Comparison of ENCODE assay signal across 16 cellular contexts in the genomic region with DNA sequence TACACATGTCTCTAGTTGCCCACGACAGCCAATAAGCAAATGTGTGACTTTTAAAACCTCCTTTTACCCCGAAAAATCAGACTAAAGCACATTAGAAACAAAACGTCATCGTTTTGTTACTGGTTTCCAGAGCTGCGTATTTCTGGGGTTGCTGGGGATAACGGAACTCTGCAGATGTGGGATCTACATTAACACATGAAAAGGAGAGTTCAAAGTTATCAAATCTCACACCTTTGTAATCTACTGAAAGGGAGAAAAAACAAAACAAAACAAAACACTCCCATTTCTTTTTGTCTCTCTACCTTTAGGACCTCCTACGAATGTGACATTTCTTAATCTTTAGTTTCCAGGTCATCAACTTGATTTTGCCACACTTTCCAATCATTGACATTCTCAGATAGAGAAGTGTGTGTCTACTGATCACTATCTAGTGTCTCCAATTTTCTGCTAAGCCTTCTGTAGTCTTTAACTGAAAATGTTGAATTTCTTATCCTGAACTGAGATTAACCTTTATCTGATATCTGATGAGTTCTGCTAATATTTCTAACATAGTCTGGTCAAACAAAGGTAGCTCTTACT.
DNase-seq lines count a peak whose midpoint lies in the region; ATAC-seq, FAIRE-seq and TF ChIP-seq lines count a peak whose summit lies in the region.
"Had no signal": no experiment of that assay in that cellular context is flagged by ENCODE, and none has a peak within 500 bp of the region (broad histone marks: within the 10 kb centered on the region; RNA-seq: fewer than 3 reads in every experiment).

No MANE protein-coding gene starts in this region.

- peak; percentile 49 for ATAC-seq in stimulated activated naive CD8-positive, alpha-beta T cell treated with anti-CD3 and anti-CD28 coated beads, Interleukin-15, Interleukin-2, amounts not matched to agents 100 U/mL and 50 U/mL, for 24 hours
- ATAC-seq in stimulated activated naive CD8-positive, alpha-beta T cell treated with anti-CD3 and anti-CD28 coated beads, Interleukin-15, amount 100 ng/mL, for 72 hours: no peak
- peak in 2 of 3 donors; percentile 15 to 37 for ATAC-seq in natural killer cell
- no peak for ATAC-seq in GM18867 (IDR thresholded peaks at IDR 0.05; ENCODE audit: unreplicated experiment)

- no peaks in the 10 kb centered on the region for H3K27me3 Mint-ChIP-seq in stimulated activated naive CD8-positive, alpha-beta T cell treated with anti-CD3 and anti-CD28 coated beads, Interleukin-15, amount 100 ng/mL, for 72 hours
- H3K27me3 Mint-ChIP-seq in natural killer cell (ENCODE audit: low read depth in 2 of 2): no peaks in the 10 kb centered on the region
- H3K27me3 Mint-ChIP-seq in Caco-2 (ENCODE audit: insufficient read depth, unreplicated experiment): no peaks in the 10 kb centered on the region

- peak overlapping the region in 1 of 2 donors; percentile 15 for H3K27ac Mint-ChIP-seq in stimulated activated naive CD8-positive, alpha-beta T cell treated with anti-CD3 and anti-CD28 coated beads, Interleukin-15, amount 100 ng/mL, for 72 hours
- H3K27ac Mint-ChIP-seq in natural killer cell: peak overlapping the region; percentile 92 to 93
- H3K27ac Mint-ChIP-seq in Caco-2 (ENCODE audit: unreplicated experiment): no peak overlapping the region

- no peaks in the 10 kb centered on the region for H3K27me3 ChIP-seq in MG63
- H3K27me3 ChIP-seq in Caco-2 (replicated peaks; ENCODE audit: control insufficient read depth, insufficient read depth, low read length): no peaks in the 10 kb centered on the region
- H3K27me3 ChIP-seq: BLaER1 treated with 17β-estradiol and CSF1 and Interleukin-3, amounts not matched to agents 10 nM and 100 nM had no signal

- BruUV-seq in Caco-2 (replicated peaks; lab: Mats Ljungman, UMichigan): no TSS peak

- H3K4me1 ChIP-seq in Caco-2: peaks cover 34% of the 10 kb centered on the region

- TF ChIP-seq POLR2A in GM12891 (IDR thresholded peaks at IDR 0.05; ENCODE audit: low read depth, low read length): no peak

- peaks cover 48% of the 10 kb centered on the region for H3K4me1 Mint-ChIP-seq in stimulated activated naive CD8-positive, alpha-beta T cell treated with anti-CD3 and anti-CD28 coated beads, Interleukin-15, amount 100 ng/mL, for 72 hours
- H3K4me1 Mint-ChIP-seq in natural killer cell (peaks cover 59% of the 10 kb centered on the region in 2 donors), Caco-2 (ENCODE audit: low read depth, unreplicated experiment) (peaks cover 13% of the 10 kb centered on the region)

- H3K36me3 ChIP-seq in MG63: peaks cover 5% of the 10 kb centered on the region
- H3K36me3 ChIP-seq in Caco-2 (ENCODE audit: control insufficient read depth, insufficient read depth, low read length): no peaks in the 10 kb centered on the region

- no peak for FAIRE-seq in GM12891 (lab: Jason Lieb, UNC)
- FAIRE-seq: HTR-8/SVneo had no signal

- peak overlapping the region in 1 of 2 donors; percentile 14 for H3K4me3 Mint-ChIP-seq in stimulated activated naive CD8-positive, alpha-beta T cell treated with anti-CD3 and anti-CD28 coated beads, Interleukin-15, amount 100 ng/mL, for 72 hours
- H3K4me3 Mint-ChIP-seq in natural killer cell: peak overlapping the region; percentile 80
- no peak overlapping the region for H3K4me3 Mint-ChIP-seq in Caco-2 (ENCODE audit: unreplicated experiment)

- POLR2A ChIA-PET in Caco-2 (lab: Charles Lee): no interaction called here

- H3K9me3 ChIP-seq in MG63 (no peaks in the 10 kb centered on the region), Caco-2 (no peaks in the 10 kb centered on the region)
- H3K9me3 ChIP-seq: BLaER1 treated with 17β-estradiol and CSF1 and Interleukin-3, amounts not matched to agents 10 nM and 100 nM had no signal

- no peaks in the 10 kb centered on the region for H3K9me3 Mint-ChIP-seq in stimulated activated naive CD8-positive, alpha-beta T cell treated with anti-CD3 and anti-CD28 coated beads, Interleukin-15, amount 100 ng/mL, for 72 hours
- H3K9me3 Mint-ChIP-seq in natural killer cell (no peaks in the 10 kb centered on the region), Caco-2 (ENCODE audit: unreplicated experiment) (no peaks in the 10 kb centered on the region)

- intact Hi-C loops in natural killer cell (cut with micrococcal nuclease) (loop anchor here (5.0 kb wide), 1 partner anchor 42 kb away; no protein-coding TSS in a partner anchor), Caco-2 (cut with micrococcal nuclease; ENCODE audit: unreplicated experiment) (loop anchor here (2.0 kb wide), 1 partner anchor 21 kb away; no protein-coding TSS in a partner anchor)

- H3K4me3 ChIP-seq in MG63 (no peak overlapping the region), Caco-2 (ENCODE audit: low read depth, low read length) (no peak overlapping the region)
- H3K4me3 ChIP-seq: BLaER1 treated with 17β-estradiol and CSF1 and Interleukin-3, amounts not matched to agents 10 nM and 100 nM had no signal

- no peak for DNase-seq in stimulated activated naive CD8-positive, alpha-beta T cell treated with anti-CD3 and anti-CD28 coated beads, Interleukin-15, Interleukin-2, amounts not matched to agents 100 U/mL and 50 U/mL, for 24 hours
- DNase-seq in stimulated activated naive CD8-positive, alpha-beta T cell treated with anti-CD3 and anti-CD28 coated beads, Interleukin-15, amount 100 ng/mL, for 72 hours: no peak
- DNase-seq in central memory CD4-positive, alpha-beta T cell: peak; percentile 57
- DNase-seq in natural killer cell (no peak), GM12891 (ENCODE audit: insufficient read length, low spot score) (no peak), MG63 (no peak), Caco-2 (no peak)
- DNase-seq: 8988T, GOT3, NCI-H1048, NCI-H1694, NCI-H345, NCI-H526 treated with DMSO at 0.1 percent for 48 hours had no signal

- TF ChIP-seq CTCF in natural killer cell (IDR thresholded peaks at IDR 0.05) (no peak), Caco-2 (IDR thresholded peaks at IDR 0.05; ENCODE audit: insufficient read depth in 1 of 2, low read depth in 1 of 2, low read length in 1 of 2, severe bottlenecking in 1 of 2, unreplicated experiment in 1 of 2) (no peak)

- CTCF ChIA-PET in Caco-2 (lab: Charles Lee): no interaction called here

- H3K36me3 Mint-ChIP-seq in natural killer cell (no peaks in the 10 kb centered on the region), Caco-2 (ENCODE audit: insufficient read depth, unreplicated experiment) (no peaks in the 10 kb centered on the region)

TF ChIP-seq in GM12891, 5 proteins besides CTCF, POLR2A, EP300 and RAD21:
- TF ChIP-seq PAX5 (IDR thresholded peaks at IDR 0.05; ENCODE audit: insufficient read depth, low read length, severe bottlenecking) (no peak), POU2F2 (IDR thresholded peaks at IDR 0.05; ENCODE audit: low read depth, low read length) (no peak)

Comparison
In these comparisons a context has a peak if more than half of its experiments do, and no peak if none do; other contexts are left out.
1. ATAC-seq: peak in stimulated activated naive CD8-positive, alpha-beta T cell treated with anti-CD3 and anti-CD28 coated beads, Interleukin-15, Interleukin-2, amounts not matched to agents 100 U/mL and 50 U/mL, for 24 hours (single experiment) and natural killer cell (2 of 3); none in stimulated activated naive CD8-positive, alpha-beta T cell treated with anti-CD3 and anti-CD28 coated beads, Interleukin-15, amount 100 ng/mL, for 72 hours (single experiment) and GM18867 (single experiment).